In the genomic region with DNA sequence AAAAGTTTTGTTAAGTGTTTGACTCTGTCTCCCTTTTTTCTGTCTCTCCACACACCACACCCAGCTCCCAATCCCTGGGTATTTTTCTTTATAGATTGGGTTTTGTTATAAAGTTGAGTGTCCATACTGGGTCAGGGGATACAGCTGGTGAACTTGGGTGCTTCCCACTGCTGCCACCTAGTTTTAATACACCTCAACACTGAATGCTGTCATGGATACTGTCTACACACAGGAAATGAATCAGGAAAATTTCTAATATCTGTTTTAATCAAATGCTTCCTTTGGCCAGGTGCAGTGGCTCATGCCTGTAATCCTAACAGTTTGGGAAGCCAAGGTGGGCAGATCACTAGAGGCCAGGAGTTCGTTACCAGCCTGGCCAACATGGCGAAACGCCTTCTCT, we compare ENCODE assay signal across 23 cellular contexts. TPM values are rescaled to one million over a fixed set of nuclear protein-coding genes. Genes with fewer than 3 reads are reported as not detected.
DNase-seq lines count a peak whose midpoint lies in the region; ATAC-seq and TF ChIP-seq lines count a peak whose summit lies in the region.
"Had no signal": no experiment of that assay in that cellular context is flagged by ENCODE, and none has a peak within 500 bp of the region (broad histone marks: within the 10 kb centered on the region; RNA-seq: fewer than 3 reads in every experiment).

No MANE protein-coding gene starts in this region.

- no peak overlapping the region for H3K27ac ChIP-seq in WERI-Rb-1
- H3K27ac ChIP-seq: hepatocyte, parathyroid adenoma, skin epidermis, upper lobe of left lung had no signal

- no peak for ATAC-seq in GM21447 (IDR thresholded peaks at IDR 0.05; ENCODE audit: unreplicated experiment)
- no peak for ATAC-seq in HG03039 (IDR thresholded peaks at IDR 0.05; ENCODE audit: unreplicated experiment)

- TF ChIP-seq CTCF in HFFc6 (IDR thresholded peaks at IDR 0.05), result no peak
- TF ChIP-seq CTCF in WERI-Rb-1 (IDR thresholded peaks at IDR 0.05; ENCODE audit: low read depth, low read length), result peak; percentile 22; the same call in 1 of the 2 replicates

- H3K27me3 Mint-ChIP-seq in HFFc6 (ENCODE audit: insufficient read depth), result peaks cover 7% of the 10 kb centered on the region; the same call in 1 of the 2 replicates
- H3K27me3 Mint-ChIP-seq: central memory CD8-positive, alpha-beta T cell had no signal

- no peaks in the 10 kb centered on the region for H3K36me3 ChIP-seq in WERI-Rb-1
- H3K36me3 ChIP-seq: upper lobe of left lung had no signal

- no peaks in the 10 kb centered on the region for H3K9me3 Mint-ChIP-seq in HFFc6
- H3K9me3 Mint-ChIP-seq: CD14-positive monocyte; central memory CD8-positive, alpha-beta T cell; nephron had no signal

- 0 out of 2 replicates have a peak overlapping the region, but pooled peaks have one; percentile 26 for H3K27ac Mint-ChIP-seq in HFFc6
- H3K27ac Mint-ChIP-seq: CD14-positive monocyte, nephron had no signal

- H3K36me3 Mint-ChIP-seq in HFFc6 (ENCODE audit: low read depth), result no peaks in the 10 kb centered on the region
- H3K36me3 Mint-ChIP-seq: CD14-positive monocyte had no signal

- no peak overlapping the region for H3K4me3 ChIP-seq in WERI-Rb-1 (ENCODE audit: low read depth, low read length)
- H3K4me3 ChIP-seq: hepatocyte, skin epidermis, upper lobe of left lung had no signal

- peaks cover 22% of the 10 kb centered on the region for H3K4me1 Mint-ChIP-seq in HFFc6 (ENCODE audit: low read depth)

- peak; percentile 30 for DNase-seq in A172 (ENCODE audit: low spot score)
- no peak for DNase-seq in HFFc6
- DNase-seq in WERI-Rb-1, result no peak
- DNase-seq in glomerular visceral epithelial cell (ENCODE audit: extremely low spot score), result peak; percentile 25
- no peak for DNase-seq in globus pallidus (ENCODE audit: low spot score)
- DNase-seq in NCI-H446 (lab: John Stamatoyannopoulos, UW), result no peak
- DNase-seq: activated gamma-delta T cell treated with Interleukin-2 at 50 U/mL for 16 hours; effector CD8-positive, alpha-beta T cell; islet precursor cell; KG1; NCI-H1092 treated with DMSO at 0.1 percent for 48 hours; NCI-H2029 treated with DMSO at 0.1 percent for 48 hours; stimulated activated CD4-positive, alpha-beta T cell treated with anti-CD3 and anti-CD28 coated beads, Interleukin-4, amount 100 ng/mL, for 1 hour; T-helper 1 cell; upper lobe of left lung had no signal

- H3K9me3 ChIP-seq in WERI-Rb-1 (ENCODE audit: severe bottlenecking), result no peaks in the 10 kb centered on the region
- H3K9me3 ChIP-seq: upper lobe of left lung had no signal

- H3K4me3 Mint-ChIP-seq in HFFc6, result no peak overlapping the region
- H3K4me3 Mint-ChIP-seq: CD14-positive monocyte; central memory CD8-positive, alpha-beta T cell had no signal

- no peaks in the 10 kb centered on the region for H3K27me3 ChIP-seq in WERI-Rb-1 (ENCODE audit: insufficient read depth, low read depth, severe bottlenecking)
- H3K27me3 ChIP-seq: hepatocyte, upper lobe of left lung had no signal

RNA-seq across cellular contexts. Expression of gene TAOK1, which starts 5.3 kb away (rescaled TPM):
- 46.6 and 64.3 TPM in 2 replicates for total RNA-seq in A172 (2014; rRNA removed; shearing (Covaris generic))
- total RNA-seq in HFFc6 (2021; fragmentation: NEBNext Ultra II Directional; extraction: Animal tissue kit (Norgen Biotek cat#: 25700)), result 10 to 100 TPM; 72.0 to 82.6 (median 75.1) TPM

Comparison
In these comparisons a context has a peak if more than half of its experiments do, and no peak if none do; other contexts are left out.
1. DNase-seq: peak in A172 (single experiment) and glomerular visceral epithelial cell (single experiment); none in HFFc6 (single experiment), WERI-Rb-1 (single experiment), globus pallidus (single experiment) and NCI-H446 (0 of 2).